In genomic region chr5:181232593-181232992, GRCh38 we compare ENCODE assay signal across 1 cellular context.
TF ChIP-seq lines count a peak whose summit lies in the region.

No MANE protein-coding gene starts in this region.

TF ChIP-seq in K562, 482 proteins besides CTCF, POLR2A, EP300 and RAD21:
- no peak for TF ChIP-seq GTF2A2 (tag; IDR thresholded peaks at IDR 0.05)
- TF ChIP-seq PHF20 (IDR thresholded peaks at IDR 0.05; ENCODE audit: partially characterized antibody) = no peak
- TF ChIP-seq HOXB6 (CRISPR knock-in tag; IDR thresholded peaks at IDR 0.05; ENCODE audit: borderline replicate concordance) = no peak
- TF ChIP-seq SMAD4 (CRISPR knock-in tag; conservative IDR thresholded peaks at IDR 0.05) = no peak
- peak; percentile 58 for TF ChIP-seq POLR2G (IDR thresholded peaks at IDR 0.05; ENCODE audit: low read depth, low read length)
- TF ChIP-seq RBFOX2 (IDR thresholded peaks at IDR 0.05; ENCODE audit: low read depth, low read length) = peak; percentile 35; the same call in 1 of the 2 replicates
- TF ChIP-seq PHF8 (IDR thresholded peaks at IDR 0.05; ENCODE audit: borderline replicate concordance, low read length) = no peak
- no peak for TF ChIP-seq ZNF764 (CRISPR knock-in tag; IDR thresholded peaks at IDR 0.05; ENCODE audit: low read depth)
- TF ChIP-seq TCF15 (CRISPR knock-in tag; IDR thresholded peaks at IDR 0.05) = no peak
- TF ChIP-seq RBM25 (IDR thresholded peaks at IDR 0.05; ENCODE audit: low read depth, low read length, severe bottlenecking) = no peak
